ENCODE assay signal across 10 cellular contexts in the genomic region with DNA sequence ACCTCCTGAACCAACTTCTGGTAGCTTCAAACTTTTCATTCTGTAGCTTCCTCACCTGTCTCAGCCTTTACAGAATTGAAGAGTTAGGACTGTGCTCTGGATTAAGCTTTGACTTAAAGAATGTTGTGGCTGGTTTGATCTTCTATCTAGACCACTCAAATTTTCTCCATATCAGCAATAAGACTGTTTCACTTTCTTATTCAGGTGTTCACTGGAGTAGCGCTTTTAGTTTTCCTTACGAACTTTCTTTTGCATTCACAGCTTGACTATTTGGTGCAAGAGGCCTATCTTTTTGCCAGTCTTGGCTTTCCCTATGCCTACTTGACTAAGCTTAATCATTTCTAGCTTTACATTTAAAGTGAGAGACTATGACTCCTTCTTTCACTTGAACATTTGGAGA.
"Had no signal": no experiment of that assay in that cellular context is flagged by ENCODE, and none has a peak within 500 bp of the region (broad histone marks: within the 10 kb centered on the region; RNA-seq: fewer than 3 reads in every experiment).

No MANE protein-coding gene starts in this region.

- H3K27ac ChIP-seq: cardiac muscle cell, heart right ventricle, neutrophil, thyroid gland, uterus had no signal

- ATAC-seq: heart right ventricle; naive thymus-derived CD8-positive, alpha-beta T cell had no signal

- H3K27me3 ChIP-seq: cardiac muscle cell, heart right ventricle, neutrophil, thyroid gland, uterus had no signal

- H3K9me3 ChIP-seq: heart right ventricle, neutrophil, thyroid gland, uterus had no signal

- H3K36me3 ChIP-seq: cardiac muscle cell, heart right ventricle, neutrophil, thyroid gland, uterus had no signal

- H3K4me3 ChIP-seq: cardiac muscle cell, heart right ventricle, thyroid gland, uterus had no signal

- H3K27me3 Mint-ChIP-seq: naive thymus-derived CD8-positive, alpha-beta T cell had no signal

- H3K4me1 ChIP-seq: thyroid gland, uterus had no signal

- DNase-seq: activated CD4-positive, CD25-positive, alpha-beta regulatory T cell; heart right ventricle; mammary epithelial cell; naive thymus-derived CD8-positive, alpha-beta T cell; retina; stimulated activated CD4-positive, alpha-beta T cell treated with anti-CD3 and anti-CD28 coated beads, Interleukin-4, amount 100 ng/mL, for 4 hours; thyroid gland; uterus had no signal
